ENCODE assay signal across 9 cellular contexts in the genomic region with DNA sequence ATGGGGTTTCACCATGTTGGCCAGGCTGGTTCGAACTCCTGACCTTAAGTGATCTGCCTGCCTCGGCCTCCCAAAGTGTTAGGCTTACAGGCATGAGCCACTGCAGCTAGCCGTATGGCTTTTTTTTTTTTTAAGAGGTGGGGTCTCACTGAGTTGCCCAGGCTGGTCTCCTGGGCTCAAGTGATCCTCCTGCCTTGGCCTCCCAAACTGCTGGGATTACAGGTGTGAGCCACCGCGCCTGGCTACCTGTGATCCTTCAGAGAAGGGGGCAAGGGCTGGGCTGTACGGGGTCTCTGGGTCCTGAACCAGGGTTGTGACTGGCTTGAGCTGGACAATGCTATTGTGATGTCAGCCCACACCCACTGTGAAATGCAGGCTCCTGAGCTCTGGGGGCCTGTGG. TPM values are rescaled to one million over a fixed set of nuclear protein-coding genes. Genes with fewer than 3 reads are reported as not detected.
DNase-seq lines count a peak whose midpoint lies in the region; ATAC-seq and TF ChIP-seq lines count a peak whose summit lies in the region.
"Had no signal": no experiment of that assay in that cellular context is flagged by ENCODE, and none has a peak within 500 bp of the region (broad histone marks: within the 10 kb centered on the region; RNA-seq: fewer than 3 reads in every experiment).

Gene RNF151 (plus strand): TSS at position 397 of the 400 bp plus-strand sequence. CDS start 26 bp downstream, outside the sequence.

- WGBS in esophagus muscularis mucosa, result 93% methylated on average over 3 of the region's 6 CpGs
- WGBS in trophoblast cell (ENCODE audit: extremely low coverage, insufficient coverage, insufficient read length), result no CpG with 5 or more reads among the region's 6 CpGs

- no peak within 1 kb of the TSS for H2BK12ac ChIP-seq in trophoblast cell (ENCODE audit: low read length)

- H3K4me1 Mint-ChIP-seq in Calu3 (ENCODE audit: low read depth, unreplicated experiment), result peaks cover 16% of the 10 kb centered on the region

- POLR2A ChIA-PET in Panc1 (lab: Charles Lee), result interaction anchor here (1.0 kb wide), 1 partner anchor 16 kb away, joined by 8 read pairs; no protein-coding TSS in a partner anchor

- H3K27me3 ChIP-seq in Panc1 (ENCODE audit: control insufficient read depth, insufficient read depth, low read length) (no peaks in the 10 kb centered on the region), esophagus muscularis mucosa (peaks cover 0 to under 1% (median 0%) of the 10 kb centered on the region in 4 donors), trophoblast cell (ENCODE audit: insufficient read depth, low read length) (no peaks in the 10 kb centered on the region)

- TF ChIP-seq POLR2A in esophagus muscularis mucosa (IDR thresholded peaks at IDR 0.05; ENCODE audit: low read depth), result no peak

- peak within 1 kb of the TSS; percentile 99 for H3K4me3 ChIP-seq in Panc1 (ENCODE audit: low read depth in 2 of 2, low read length in 2 of 2)
- H3K4me3 ChIP-seq in esophagus muscularis mucosa, result peak within 1 kb of the TSS; percentile 74 to 100 (median 92)
- H3K4me3 ChIP-seq in trophoblast cell (ENCODE audit: low read depth, low read length), result peak within 1 kb of the TSS; percentile 97

- H3K4me1 ChIP-seq in Panc1 (ENCODE audit: control insufficient read depth, insufficient read depth, low read length) (peaks cover 8% of the 10 kb centered on the region), esophagus muscularis mucosa (peaks cover 31 to 51% (median 38%) of the 10 kb centered on the region in 4 donors), trophoblast cell (ENCODE audit: control insufficient read depth in 1 of 2, insufficient read depth in 2 of 2, low read length in 2 of 2) (peaks cover 10 to 13% of the 10 kb centered on the region in 2 experiments)

- H3K4me3 Mint-ChIP-seq in Calu3 (ENCODE audit: low read depth, unreplicated experiment), result peak within 1 kb of the TSS; percentile 74

- no peak within 1 kb of the TSS for H4K8ac ChIP-seq in trophoblast cell (ENCODE audit: low read depth, low read length)

- peaks cover 58% of the 10 kb centered on the region for H3K36me3 Mint-ChIP-seq in Calu3 (ENCODE audit: insufficient read depth, unreplicated experiment)

- no peak within 1 kb of the TSS for H3K18ac ChIP-seq in trophoblast cell (ENCODE audit: low read length)

- peak within 1 kb of the TSS; percentile 68 for H3K27ac Mint-ChIP-seq in Calu3 (ENCODE audit: unreplicated experiment)

- H3K27ac ChIP-seq in Panc1 (ENCODE audit: low read length) (peak within 1 kb of the TSS; percentile 96), esophagus muscularis mucosa (replicated peaks in 1 of 4) (peak within 1 kb of the TSS; percentile 93 to 99 (median 98)), trophoblast cell (ENCODE audit: low read depth, low read length) (no peak within 1 kb of the TSS)

- H3K79me2 ChIP-seq in trophoblast cell (ENCODE audit: control insufficient read depth, insufficient read depth, low read length, poor library complexity), result peaks cover 19% of the 10 kb centered on the region

- intact Hi-C loops in Calu3 (cut with micrococcal nuclease; ENCODE audit: unreplicated experiment) (no loop called here), Panc1 (cut with micrococcal nuclease; ENCODE audit: unreplicated experiment) (no loop called here), esophagus muscularis mucosa (cut with DNase I) (no loop called here)

- ATAC-seq in Panc1, result no peak

- peak within 1 kb of the TSS; percentile 100 for H3K9ac ChIP-seq in trophoblast cell (ENCODE audit: low read length)

- CTCF ChIA-PET in Calu3 (lab: Charles Lee), result interaction anchor here (0.6 kb wide), 1 partner anchor 319 kb away, joined by 8 read pairs; no protein-coding TSS in a partner anchor
- CTCF ChIA-PET in Panc1 (lab: Charles Lee), result interaction anchor here (0.5 kb wide), 1 partner anchor 56 kb away, joined by 5 read pairs; no protein-coding TSS in a partner anchor

- H2AK5ac ChIP-seq in trophoblast cell (ENCODE audit: low read length), result no peak within 1 kb of the TSS

- H4K91ac ChIP-seq in trophoblast cell (ENCODE audit: low read depth, low read length), result no peak within 1 kb of the TSS

- H2BK120ac ChIP-seq in trophoblast cell (ENCODE audit: insufficient read depth, low read length, poor library complexity), result no peak within 1 kb of the TSS

- in situ Hi-C loops in Panc1 (cut with HindIII; ENCODE audit: low pct_unique_long_range_greater_than_20kb, low sequenced_read_pairs), result no loop called here

- no peak within 1 kb of the TSS for H4K12ac ChIP-seq in trophoblast cell (ENCODE audit: low read depth, low read length)

- H3K36me3 ChIP-seq in Panc1 (ENCODE audit: control insufficient read depth, insufficient read depth, low read length), result peaks cover 11% of the 10 kb centered on the region
- H3K36me3 ChIP-seq in esophagus muscularis mucosa, result peaks cover 18 to 26% (median 21%) of the 10 kb centered on the region in 4 donors
- H3K36me3 ChIP-seq in trophoblast cell (ENCODE audit: control insufficient read depth in 1 of 2, insufficient read depth in 2 of 2, low read length in 2 of 2), result peaks cover 23 to 24% of the 10 kb centered on the region in 2 experiments

- H2BK5ac ChIP-seq in trophoblast cell (ENCODE audit: low read depth, low read length, poor library complexity), result no peak within 1 kb of the TSS

- H3K4me2 ChIP-seq in trophoblast cell (ENCODE audit: low read length), result peak within 1 kb of the TSS; percentile 87

- peak within 1 kb of the TSS; percentile 90 for H3K4ac ChIP-seq in trophoblast cell (ENCODE audit: low read depth, low read length)

- no peak for TF ChIP-seq EP300 in esophagus muscularis mucosa (IDR thresholded peaks at IDR 0.05)

- no peak within 1 kb of the TSS for H3K23ac ChIP-seq in trophoblast cell (ENCODE audit: low read length)

- TF ChIP-seq CTCF in Calu3 (IDR thresholded peaks at IDR 0.05; ENCODE audit: unreplicated experiment) (no peak), Panc1 (IDR thresholded peaks at IDR 0.05) (no peak), esophagus muscularis mucosa (IDR thresholded peaks at IDR 0.05) (no peak)

- no peaks in the 10 kb centered on the region for H3K9me3 Mint-ChIP-seq in Calu3 (ENCODE audit: low read depth, unreplicated experiment)

- DNase-seq in Calu3 (no peak), Panc1 (ENCODE audit: low read depth, low spot score) (no peak), esophagus muscularis mucosa (ENCODE audit: extremely low spot score) (no peak), trophoblast cell (no peak), NCI-H1930 (lab: John Stamatoyannopoulos, UW) (no peak), activated gamma-delta T cell (lab: John Stamatoyannopoulos, UW) (no peak), ureter (ENCODE audit: low spot score) (no peak)
- DNase-seq in stimulated activated CD4-positive, alpha-beta T cell treated with anti-CD3 and anti-CD28 coated beads, Interleukin-15, amount 100 ng/mL, for 24 hours, result no peak
- DNase-seq: NCI-H1694 had no signal

- peaks cover 8% of the 10 kb centered on the region for H3K79me1 ChIP-seq in trophoblast cell (ENCODE audit: low read length)

- no peaks in the 10 kb centered on the region for H3K27me3 Mint-ChIP-seq in Calu3 (ENCODE audit: unreplicated experiment)

- no peak within 1 kb of the TSS for H2AFZ ChIP-seq in trophoblast cell (ENCODE audit: insufficient read depth, low read length, poor library complexity)

- BruUV-seq in Calu3 (replicated peaks; lab: Mats Ljungman, UMichigan), result no TSS peak
- BruUV-seq in Panc1 (replicated peaks; lab: Mats Ljungman, UMichigan), result no TSS peak

- no peaks in the 10 kb centered on the region for H3K9me3 ChIP-seq in Panc1 (ENCODE audit: control insufficient read depth, insufficient read depth, low read depth, low read length)
- H3K9me3 ChIP-seq in esophagus muscularis mucosa, result no peaks in the 10 kb centered on the region
- H3K9me3 ChIP-seq in trophoblast cell (ENCODE audit: insufficient read depth, low read depth, low read length), result no peaks in the 10 kb centered on the region

- H3K14ac ChIP-seq in trophoblast cell (ENCODE audit: low read length), result no peak within 1 kb of the TSS

RNA-seq across cellular contexts. Expression of gene RNF151, which starts in this region (rescaled TPM):
- not detected in 2 replicates for total RNA-seq in Calu3 (2022)
- not detected for total RNA-seq in Panc1 (2021; ENCODE audit: unreplicated experiment)
- not detected for polyA plus RNA-seq in Panc1 (2012; ENCODE audit: insufficient read length)
- total RNA-seq in esophagus muscularis mucosa, result not detected
- not detected in 2 replicates for polyA plus RNA-seq in trophoblast cell (2013)
- not detected for total RNA-seq in ureter
